ENCODE assay signal across 8 cellular contexts in genomic region chr12:64666054-64666914, GRCh38. TPM values are rescaled to one million over a fixed set of nuclear protein-coding genes. Genes with fewer than 3 reads are reported as not detected.
DNase-seq lines count a peak whose midpoint lies in the region; ATAC-seq, FAIRE-seq and TF ChIP-seq lines count a peak whose summit lies in the region.

No MANE protein-coding gene starts in this region.

- no peak for DNase-seq in A549 (ENCODE audit: low read depth in 1 of 2, low spot score in 1 of 2)
- DNase-seq in NCI-H69 (lab: John Stamatoyannopoulos, UW): peak; percentile 53
- no peak for DNase-seq in left ventricle myocardium superior
- DNase-seq in SJCRH30: no peak
- no peak for DNase-seq in AML-193 (lab: John Stamatoyannopoulos, UW)
- no peak for DNase-seq in COR-L47 (lab: John Stamatoyannopoulos, UW)
- no peak for DNase-seq in cerebellar nuclear complex (lab: John Stamatoyannopoulos, UW)

- no peak for TF ChIP-seq CTCF in A549 (IDR thresholded peaks at IDR 0.05)

- TF ChIP-seq POLR2A in A549 (IDR thresholded peaks at IDR 0.05; ENCODE audit: low read length): no peak

- ATAC-seq in A549: no peak
- ATAC-seq in GM19463 (IDR thresholded peaks at IDR 0.05; ENCODE audit: unreplicated experiment): peak; percentile 34
- peak; percentile 17 for ATAC-seq in left ventricle myocardium superior

- H3K4me3 ChIP-seq in A549: no peak overlapping the region
- no peak overlapping the region for H3K4me3 ChIP-seq in SJCRH30

- no peak for FAIRE-seq in A549 (lab: Jason Lieb, UNC)

- POLR2A ChIA-PET in A549 (lab: Yijun Ruan, JAX): no interaction called here

- CTCF ChIA-PET in A549 (lab: Yijun Ruan, JAX): interaction anchor here (1.2 to 1.9 kb wide), 3 partner anchors 11 to 57 kb away, joined by 3 to 6 read pairs (median 4); no protein-coding TSS in a partner anchor

- peaks cover 83% of the 10 kb centered on the region for H3K4me1 ChIP-seq in A549
- peaks cover 11% of the 10 kb centered on the region for H3K4me1 ChIP-seq in SJCRH30

- no peak for TF ChIP-seq RAD21 in A549 (conservative IDR thresholded peaks at IDR 0.05 in 1 of 2, IDR thresholded peaks at IDR 0.05 in 1 of 2)

- peak overlapping the region; percentile 36 for H3K4me2 ChIP-seq in A549

- no peaks in the 10 kb centered on the region for H3K36me3 ChIP-seq in SJCRH30

- no peak for TF ChIP-seq EP300 in A549 (IDR thresholded peaks at IDR 0.05)

- no peaks in the 10 kb centered on the region for H3K27me3 ChIP-seq in SJCRH30

- intact Hi-C loops in left ventricle myocardium superior (cut with micrococcal nuclease): no loop called here

- H3K9me3 ChIP-seq in A549 (no peaks in the 10 kb centered on the region), SJCRH30 (replicated peaks) (no peaks in the 10 kb centered on the region)

- H3K27ac ChIP-seq in A549: peak overlapping the region; percentile 28 to 36; a peak in 3 of 6 replicates
- H3K27ac ChIP-seq in SJCRH30: no peak overlapping the region

- WGBS in A549 (ENCODE audit: missing lambda C conversion rate): 56% methylated on average over 3 of the region's 3 CpGs

TF ChIP-seq in A549, 52 proteins besides CTCF, POLR2A, EP300 and RAD21:
- no peak for TF ChIP-seq CBX8 (IDR thresholded peaks at IDR 0.05)
TF ChIP-seq in A549: peak in this region for 0.

RNA-seq across cellular contexts. Expression of gene RASSF3, which starts 56.0 kb away (rescaled TPM):
- polyA plus RNA-seq in A549 (2011; rRNA removed) (35.4 and 40.1 TPM in 2 replicates), A549 (2017; fragmentation: RNase III; extraction: RNeasy Plus Mini Kit Qiagen cat#74134 plus additional on column Dnase treatment) (19.6 to 20.5 TPM (median 19.7 TPM) in 3 replicates)
- polyA plus RNA-seq in A549 (2012; cell fraction: cytosol; rRNA removed): 15.4 and 24.1 TPM in 2 replicates
- polyA plus RNA-seq in A549 (2012; cell fraction: nucleus; rRNA removed): 9.9 and 12.2 TPM in 2 replicates
- polyA minus RNA-seq in A549 (2011; rRNA and poly(A)+ RNA removed): 58.8 and 66.8 TPM in 2 replicates
- total RNA-seq in left ventricle myocardium superior: 143 TPM
- total RNA-seq in SJCRH30 (2014; rRNA removed; shearing (Covaris generic)): 25.3 and 27.2 TPM in 2 replicates

Comparison
In these comparisons a context has a peak if more than half of its experiments do, and no peak if none do; other contexts are left out.
1. ATAC-seq: peak in GM19463 (single experiment) and left ventricle myocardium superior (single experiment); none in A549 (0 of 2).